Comparison of ENCODE assay signal across 18 cellular contexts in genomic region chr6:104843196-104843595, GRCh38. TPM values are rescaled to one million over a fixed set of nuclear protein-coding genes. Genes with fewer than 3 reads are reported as not detected.
DNase-seq lines count a peak whose midpoint lies in the region; FAIRE-seq lines count a peak whose summit lies in the region.
"Had no signal": no experiment of that assay in that cellular context is flagged by ENCODE, and none has a peak within 500 bp of the region (broad histone marks: within the 10 kb centered on the region; RNA-seq: fewer than 3 reads in every experiment).

No MANE protein-coding gene starts in this region.

- no peaks in the 10 kb centered on the region for H3K27me3 Mint-ChIP-seq in activated CD4-positive, alpha-beta T cell treated with anti-CD3 and anti-CD28 coated beads, Interleukin-2, amount 10 ng/mL, durations not matched to agents 24 days and 14 days
- H3K27me3 Mint-ChIP-seq: CD4-positive, alpha-beta memory T cell had no signal

- peaks cover 30% of the 10 kb centered on the region for H3K36me3 Mint-ChIP-seq in activated CD4-positive, alpha-beta T cell treated with anti-CD3 and anti-CD28 coated beads, Interleukin-2, amount 10 ng/mL, durations not matched to agents 24 days and 14 days (ENCODE audit: low read depth)

- DNase-seq in amniotic epithelial cell (ENCODE audit: low read depth) (peak; percentile 7), HTR-8/SVneo (ENCODE audit: insufficient read length, low spot score) (no peak)
- no peak for DNase-seq in activated CD4-positive, alpha-beta T cell treated with anti-CD3 and anti-CD28 coated beads, Interleukin-2, amount 10 ng/mL, durations not matched to agents 24 days and 14 days
- DNase-seq in stimulated activated CD4-positive, alpha-beta T cell treated with anti-CD3 and anti-CD28 coated beads, Interleukin-2, amount 100 ng/mL, for 48 hours, result no peak
- DNase-seq: 8988T; C1 segment of cervical spinal cord; CD4-positive, alpha-beta memory T cell; COR-L47; DMS153; DND-41; GM23248; H7; HCEC 1CT had no signal

- peak; percentile 25 for FAIRE-seq in A204.1 (lab: Jason Lieb, UNC)
- FAIRE-seq in colon (lab: Jason Lieb, UNC), result peak; percentile 18
- no peak for FAIRE-seq in HTR-8/SVneo (lab: Jason Lieb, UNC)
- FAIRE-seq: G401.6, GM12892, H1 had no signal

- H3K9me3 Mint-ChIP-seq in activated CD4-positive, alpha-beta T cell treated with anti-CD3 and anti-CD28 coated beads, Interleukin-2, amount 10 ng/mL, durations not matched to agents 24 days and 14 days, result no peaks in the 10 kb centered on the region
- H3K9me3 Mint-ChIP-seq: CD4-positive, alpha-beta memory T cell had no signal

- intact Hi-C loops in activated CD4-positive, alpha-beta T cell treated with anti-CD3 and anti-CD28 coated beads, Interleukin-2, amount 10 ng/mL, durations not matched to agents 24 days and 14 days (cut with micrococcal nuclease), result no loop called here

- peaks cover 5% of the 10 kb centered on the region for H3K4me1 Mint-ChIP-seq in activated CD4-positive, alpha-beta T cell treated with anti-CD3 and anti-CD28 coated beads, Interleukin-2, amount 10 ng/mL, durations not matched to agents 24 days and 14 days
- H3K4me1 Mint-ChIP-seq: CD4-positive, alpha-beta memory T cell had no signal

- H3K27ac Mint-ChIP-seq in activated CD4-positive, alpha-beta T cell treated with anti-CD3 and anti-CD28 coated beads, Interleukin-2, amount 10 ng/mL, durations not matched to agents 24 days and 14 days, result no peak overlapping the region
- H3K27ac Mint-ChIP-seq: CD4-positive, alpha-beta memory T cell had no signal

- H3K4me3 Mint-ChIP-seq in activated CD4-positive, alpha-beta T cell treated with anti-CD3 and anti-CD28 coated beads, Interleukin-2, amount 10 ng/mL, durations not matched to agents 24 days and 14 days, result no peak overlapping the region
- H3K4me3 Mint-ChIP-seq: CD4-positive, alpha-beta memory T cell had no signal

RNA-seq across cellular contexts. Expression of gene HACE1, which starts 16.5 kb away (rescaled TPM):
- total RNA-seq in activated CD4-positive, alpha-beta T cell treated with anti-CD3 and anti-CD28 coated beads, Interleukin-2, amount 10 ng/mL, durations not matched to agents 24 days and 14 days, result 18.6 and 21.3 TPM in 2 replicates
